Comparison of ENCODE assay signal across 8 cellular contexts in the genomic region with DNA sequence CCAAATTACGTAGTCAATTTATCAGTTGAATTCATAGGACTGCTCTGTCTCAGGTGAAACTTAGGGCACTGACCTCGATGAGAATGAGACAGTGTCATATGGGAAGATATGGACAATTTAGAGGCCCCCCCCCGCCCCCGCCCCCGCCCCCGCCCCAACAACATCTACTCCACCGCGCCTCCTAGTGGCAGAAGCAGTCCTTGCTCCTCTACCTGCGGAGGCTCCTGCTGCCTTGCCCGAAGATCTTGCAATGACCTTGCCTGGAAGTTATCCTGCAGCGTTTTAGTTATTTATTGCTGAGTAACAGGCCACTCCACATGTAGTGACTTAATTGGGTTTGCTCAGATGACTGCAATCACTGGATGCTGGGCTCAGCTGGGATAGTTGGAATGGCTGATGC. TPM values are rescaled to one million over a fixed set of nuclear protein-coding genes. Genes with fewer than 3 reads are reported as not detected.
DNase-seq lines count a peak whose midpoint lies in the region; ATAC-seq lines count a peak whose summit lies in the region.

No MANE protein-coding gene starts in this region.

- DNase-seq in DMS53 (lab: John Stamatoyannopoulos, UW) (peak; percentile 79), NCI-H774 (lab: John Stamatoyannopoulos, UW) (peak; percentile 2), left ventricle myocardium superior (peak; percentile 77), DMS79 treated with DMSO at 0.1 percent for 48 hours (lab: John Stamatoyannopoulos, UW) (no peak)
- DNase-seq in activated effector memory CD4-positive, alpha-beta T cell treated with Interleukin-2 at 50 U/mL for 16 hours = peak; percentile 38
- peak; percentile 26 for DNase-seq in stimulated activated CD8-positive, alpha-beta memory T cell treated with anti-CD3 and anti-CD28 coated beads, Interleukin-15, amount 100 ng/mL, for 24 hours (ENCODE audit: low read depth)

- ATAC-seq in left ventricle myocardium superior (peak; percentile 11), HG03135 (IDR thresholded peaks at IDR 0.05; ENCODE audit: unreplicated experiment) (no peak), HG03280 (IDR thresholded peaks at IDR 0.05; ENCODE audit: unreplicated experiment) (no peak)

- intact Hi-C loops in left ventricle myocardium superior (cut with micrococcal nuclease) = no loop called here

RNA-seq across cellular contexts. Expression of a gene that starts 15.1 kb away (rescaled TPM):
- 58.5 TPM for total RNA-seq in left ventricle myocardium superior

RNA-seq across cellular contexts. Expression of a gene that starts 51.5 kb away (rescaled TPM):
- 8.4 TPM for total RNA-seq in left ventricle myocardium superior
